8 cellular contexts compared by ENCODE assay signal in the genomic region with DNA sequence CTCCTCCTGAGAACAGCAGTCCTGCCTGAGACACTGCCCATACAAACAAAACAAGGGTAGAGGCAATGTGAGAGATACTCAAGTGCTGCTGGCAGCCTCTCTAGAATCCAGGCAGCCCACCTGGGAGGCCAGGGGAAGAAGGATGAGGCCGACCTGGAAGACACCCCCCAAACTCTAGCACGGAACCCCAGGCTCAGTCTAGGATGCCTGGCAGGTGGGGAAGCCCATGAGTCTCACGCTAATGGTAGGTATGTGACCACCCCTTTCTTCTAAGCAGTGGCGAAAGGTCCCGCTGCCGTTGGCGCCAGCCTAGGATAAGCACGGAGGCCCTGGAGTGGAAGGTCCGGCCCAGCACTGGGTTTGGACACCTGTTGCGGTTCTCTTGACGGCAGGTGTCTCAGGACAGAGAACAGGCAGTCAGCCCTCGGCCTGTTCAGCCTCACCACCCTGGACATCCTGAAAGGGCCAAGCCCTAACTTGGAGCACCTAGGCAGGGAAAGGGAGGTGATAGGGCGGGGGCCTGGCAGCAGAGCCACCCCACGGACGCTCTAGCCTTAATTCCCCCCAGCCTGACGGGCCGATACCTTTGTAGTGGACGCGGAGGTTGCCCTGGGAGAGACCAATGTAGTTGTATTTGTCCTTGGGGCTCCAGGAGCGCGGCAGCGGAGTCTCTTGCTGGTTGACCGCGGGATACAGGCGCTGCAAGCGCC. TPM values are rescaled to one million over a fixed set of nuclear protein-coding genes. Genes with fewer than 3 reads are reported as not detected.
DNase-seq lines count a peak whose midpoint lies in the region; ATAC-seq, FAIRE-seq and TF ChIP-seq lines count a peak whose summit lies in the region.

No MANE protein-coding gene starts in this region.

- H3K36me3 Mint-ChIP-seq in nephron (ENCODE audit: low read depth) = peaks cover 35% of the 10 kb centered on the region

- DNase-seq in Right ventricle myocardium inferior (ENCODE audit: missing footprints) = no peak
- no peak for DNase-seq in cardiac septum (ENCODE audit: low spot score)
- DNase-seq in OCI-LY7 (ENCODE audit: low spot score) = peak; percentile 38
- no peak for DNase-seq in endothelial cell of umbilical vein (ENCODE audit: low read depth, low spot score)
- no peak for DNase-seq in germinal center (ENCODE audit: low spot score)
- DNase-seq in stimulated activated naive CD4-positive, alpha-beta T cell (lab: John Stamatoyannopoulos, UW) = no peak

- BruUV-seq in OCI-LY7 (replicated peaks; lab: Mats Ljungman, UMichigan) = no TSS peak
- BruUV-seq in endothelial cell of umbilical vein (replicated peaks; lab: Mats Ljungman, UMichigan) = TSS peak; percentile 25

- TF ChIP-seq CTCF in OCI-LY7 (conservative IDR thresholded peaks at IDR 0.05; ENCODE audit: low read length) = no peak
- no peak for TF ChIP-seq CTCF in endothelial cell of umbilical vein (IDR thresholded peaks at IDR 0.05; ENCODE audit: extremely low read depth in 1 of 2, insufficient read depth in 1 of 2, low read depth in 1 of 2, low read length in 2 of 2)
- TF ChIP-seq CTCF in nephron (IDR thresholded peaks at IDR 0.05; ENCODE audit: unreplicated experiment in 3 of 3) = no peak

- H3K27ac Mint-ChIP-seq in nephron = peak overlapping the region; percentile 41 to 68 (median 42)

- CTCF ChIA-PET in OCI-LY7 (lab: Charles Lee; ENCODE audit: unreplicated experiment) = no interaction called here
- CTCF ChIA-PET in endothelial cell of umbilical vein (lab: Charles Lee) = interaction anchor here (0.8 to 3.1 kb wide), 15 partner anchors 8 to 325 kb away, joined by 3 to 48 read pairs (median 4); partner anchors contain the start of genes ATP6V0D1 and GFOD2

- no peaks in the 10 kb centered on the region for H3K9me2 ChIP-seq in OCI-LY7 (ENCODE audit: insufficient read depth, low read length)

- H3K79me2 ChIP-seq in OCI-LY7 (ENCODE audit: insufficient read depth, low read depth, low read length) = peaks cover 46% of the 10 kb centered on the region
- peaks cover 37% of the 10 kb centered on the region for H3K79me2 ChIP-seq in endothelial cell of umbilical vein (ENCODE audit: control insufficient read depth, insufficient read depth, low read length)

- intact Hi-C loops in Right ventricle myocardium inferior (cut with DNase I) (loop anchor here (2.0 to 5.0 kb wide), 4 partner anchors 41 to 284 kb away; partner anchors contain the start of genes CENPT, GFOD2 and NUTF2), cardiac septum (cut with DNase I) (loop anchor here (5.0 kb wide), 2 partner anchors 84 to 134 kb away; no protein-coding TSS in a partner anchor), OCI-LY7 (cut with micrococcal nuclease; ENCODE audit: unreplicated experiment) (loop anchor here (10.0 kb wide), 1 partner anchor 261 kb away; no protein-coding TSS in a partner anchor), endothelial cell of umbilical vein (cut with micrococcal nuclease) (loop anchor here (1.0 to 10.0 kb wide), 4 partner anchors 35 to 281 kb away; partner anchors contain the start of genes GFOD2 and RIPOR1)

- H4K20me1 ChIP-seq in OCI-LY7 (ENCODE audit: insufficient read depth, low read length) (no peaks in the 10 kb centered on the region), endothelial cell of umbilical vein (replicated peaks; ENCODE audit: control insufficient read depth, extremely low read depth, insufficient read depth, low read length) (no peaks in the 10 kb centered on the region)

- dilution Hi-C loops in endothelial cell of umbilical vein (cut with MboI; ENCODE audit: extremely low pct_ligation_motif_present, low sequenced_read_pairs) = no loop called here

- peak overlapping the region; percentile 80 for H3K4me3 ChIP-seq in OCI-LY7 (ENCODE audit: low read depth, low read length, poor library complexity, severe bottlenecking)
- peak overlapping the region; percentile 71 to 90 (median 81) for H3K4me3 ChIP-seq in endothelial cell of umbilical vein (replicated peaks in 1 of 3; ENCODE audit: insufficient read depth in 1 of 3, low read depth in 1 of 3, low read length in 3 of 3)

- H3K4me2 ChIP-seq in OCI-LY7 (ENCODE audit: low read length) = peak overlapping the region; percentile 72
- peak overlapping the region; percentile 66 for H3K4me2 ChIP-seq in endothelial cell of umbilical vein (ENCODE audit: insufficient read depth, low read length)

- no peaks in the 10 kb centered on the region for H3K9me1 ChIP-seq in endothelial cell of umbilical vein (replicated peaks; ENCODE audit: control insufficient read depth, extremely low read depth, insufficient read depth, low read length)

- no peaks in the 10 kb centered on the region for H3K9me3 Mint-ChIP-seq in nephron

- peak; percentile 50 for FAIRE-seq in endothelial cell of umbilical vein (lab: Jason Lieb, UNC)

- no peaks in the 10 kb centered on the region for H3K27me3 ChIP-seq in endothelial cell of umbilical vein (ENCODE audit: control insufficient read depth in 2 of 2, insufficient read depth in 2 of 2, low read length in 2 of 2)

- H3K27me3 Mint-ChIP-seq in nephron (ENCODE audit: low read depth) = no peaks in the 10 kb centered on the region

- H3K36me3 ChIP-seq in OCI-LY7 (ENCODE audit: insufficient read depth, low read length) (peaks cover 36% of the 10 kb centered on the region), endothelial cell of umbilical vein (ENCODE audit: control insufficient read depth in 2 of 2, extremely low read depth in 1 of 2, insufficient read depth in 2 of 2, low read length in 2 of 2) (peaks cover 0 to 9% of the 10 kb centered on the region in 2 experiments)

- ATAC-seq in Right ventricle myocardium inferior = peak; percentile 0
- ATAC-seq in HG02623 (IDR thresholded peaks at IDR 0.05; ENCODE audit: unreplicated experiment) = no peak

- POLR2A ChIA-PET in OCI-LY7 (lab: Charles Lee) (interaction anchor here (0.6 to 1.7 kb wide), 10 partner anchors 9 to 265 kb away, joined by 3 to 7 read pairs (median 3); partner anchors contain the start of genes GFOD2 and NUTF2), endothelial cell of umbilical vein (lab: Charles Lee) (interaction anchor here (0.6 to 2.7 kb wide), 8 partner anchors 11 to 234 kb away, joined by 3 to 7 read pairs (median 4); partner anchors contain the start of gene GFOD2)

- H3K4me3 Mint-ChIP-seq in nephron = peak overlapping the region; percentile 87 to 94 (median 90)

- H3K4me1 Mint-ChIP-seq in nephron = peaks cover 10% of the 10 kb centered on the region

- H3K4me1 ChIP-seq in OCI-LY7 (ENCODE audit: insufficient read depth, low read length, poor library complexity, severe bottlenecking) = peaks cover 51% of the 10 kb centered on the region
- H3K4me1 ChIP-seq in endothelial cell of umbilical vein (ENCODE audit: control insufficient read depth, extremely low read depth, insufficient read depth, low read length) = peaks cover 11% of the 10 kb centered on the region

- H3K9ac ChIP-seq in endothelial cell of umbilical vein (replicated peaks; ENCODE audit: extremely low read depth, insufficient read depth, low read length) = peak overlapping the region; percentile 89

- TF ChIP-seq POLR2A in endothelial cell of umbilical vein (IDR thresholded peaks at IDR 0.05; ENCODE audit: low read depth, low read length) = no peak

- H3K27ac ChIP-seq in OCI-LY7 (ENCODE audit: low read depth, low read length, poor library complexity, severe bottlenecking) (peak overlapping the region; percentile 29), endothelial cell of umbilical vein (ENCODE audit: insufficient read depth, low read depth, low read length) (peak overlapping the region; percentile 49)

- H2AFZ ChIP-seq in OCI-LY7 (ENCODE audit: low read length) = peak overlapping the region; percentile 12; the same call in 1 of the 2 replicates
- H2AFZ ChIP-seq in endothelial cell of umbilical vein (ENCODE audit: low read depth, low read length) = peak overlapping the region; percentile 64

- H3K9me3 ChIP-seq in OCI-LY7 (ENCODE audit: low read length) = no peaks in the 10 kb centered on the region
- no peaks in the 10 kb centered on the region for H3K9me3 ChIP-seq in endothelial cell of umbilical vein (replicated peaks; ENCODE audit: control insufficient read depth, insufficient read depth, low read length)

RNA-seq across cellular contexts. Expression of gene RANBP10, which starts 0.5 kb away (rescaled TPM):
- total RNA-seq in Right ventricle myocardium inferior = 11.1 TPM
- 16.4 TPM for total RNA-seq in cardiac septum
- total RNA-seq in OCI-LY7 (2014; rRNA removed; shearing (Covaris generic)) = 6.7 and 12.3 TPM in 2 replicates
- total RNA-seq in OCI-LY7 (2022) = 20.0 and 21.4 TPM in 2 replicates
- 20.6 and 25.6 TPM in 2 replicates for total RNA-seq in endothelial cell of umbilical vein
- 28.3 and 28.8 TPM in 2 replicates for polyA plus RNA-seq in endothelial cell of umbilical vein
- 16.6 and 17.2 TPM in 2 replicates for polyA plus RNA-seq in endothelial cell of umbilical vein (2011; cell fraction: cytosol; rRNA removed)
- 62.4 and 65.0 TPM in 2 replicates for polyA plus RNA-seq in endothelial cell of umbilical vein (2011; cell fraction: nucleus; rRNA removed)
- 15.2 and 15.6 TPM in 2 replicates for polyA plus RNA-seq in endothelial cell of umbilical vein (2012)
- polyA minus RNA-seq in endothelial cell of umbilical vein = 39.8 and 43.8 TPM in 2 replicates
- 7.4 TPM for polyA minus RNA-seq in endothelial cell of umbilical vein (2011; cell fraction: cytosol; rRNA and poly(A)+ RNA removed)
- 22.9 and 25.6 TPM in 2 replicates for polyA minus RNA-seq in endothelial cell of umbilical vein (2011; cell fraction: nucleus; rRNA and poly(A)+ RNA removed)

RNA-seq across cellular contexts. Expression of gene TSNAXIP1, which starts 0.8 kb away (rescaled TPM):
- total RNA-seq in Right ventricle myocardium inferior = 0.41 TPM
- total RNA-seq in cardiac septum = 0.51 TPM
- 0.28 and 0.76 TPM in 2 replicates for total RNA-seq in OCI-LY7 (2014; rRNA removed; shearing (Covaris generic))
- 0.68 and 0.91 TPM in 2 replicates for total RNA-seq in OCI-LY7 (2022)
- total RNA-seq in endothelial cell of umbilical vein = 0.95 and 1.0 TPM in 2 replicates
- 1.0 and 1.2 TPM in 2 replicates for polyA plus RNA-seq in endothelial cell of umbilical vein
- 0.32 and 0.79 TPM in 2 replicates for polyA plus RNA-seq in endothelial cell of umbilical vein (2011; cell fraction: cytosol; rRNA removed)
- 16.7 and 17.7 TPM in 2 replicates for polyA plus RNA-seq in endothelial cell of umbilical vein (2011; cell fraction: nucleus; rRNA removed)
- 0.79 and 0.88 TPM in 2 replicates for polyA plus RNA-seq in endothelial cell of umbilical vein (2012)
- polyA minus RNA-seq in endothelial cell of umbilical vein = 0.62 and 1.2 TPM in 2 replicates
- not detected for polyA minus RNA-seq in endothelial cell of umbilical vein (2011; cell fraction: cytosol; rRNA and poly(A)+ RNA removed)
- polyA minus RNA-seq in endothelial cell of umbilical vein (2011; cell fraction: nucleus; rRNA and poly(A)+ RNA removed) = 0.38 and 1.7 TPM in 2 replicates

RNA-seq across cellular contexts. Expression of gene THAP11, which starts 36.2 kb away (rescaled TPM):
- 32.3 TPM for total RNA-seq in Right ventricle myocardium inferior
- 23.0 TPM for total RNA-seq in cardiac septum
- 52.9 and 66.3 TPM in 2 replicates for total RNA-seq in OCI-LY7 (2014; rRNA removed; shearing (Covaris generic))
- 38.8 and 39.5 TPM in 2 replicates for total RNA-seq in OCI-LY7 (2022)
- 22.6 and 24.0 TPM in 2 replicates for total RNA-seq in endothelial cell of umbilical vein
- 25.9 and 27.5 TPM in 2 replicates for polyA plus RNA-seq in endothelial cell of umbilical vein
- polyA plus RNA-seq in endothelial cell of umbilical vein (2011; cell fraction: cytosol; rRNA removed) = 23.3 and 26.1 TPM in 2 replicates
- 9.1 and 9.6 TPM in 2 replicates for polyA plus RNA-seq in endothelial cell of umbilical vein (2011; cell fraction: nucleus; rRNA removed)
- polyA plus RNA-seq in endothelial cell of umbilical vein (2012) = 19.6 and 20.1 TPM in 2 replicates
- polyA minus RNA-seq in endothelial cell of umbilical vein = 17.4 and 21.1 TPM in 2 replicates
- 32.5 TPM for polyA minus RNA-seq in endothelial cell of umbilical vein (2011; cell fraction: cytosol; rRNA and poly(A)+ RNA removed)
- 3.2 and 4.6 TPM in 2 replicates for polyA minus RNA-seq in endothelial cell of umbilical vein (2011; cell fraction: nucleus; rRNA and poly(A)+ RNA removed)

RNA-seq across cellular contexts. Expression of gene NUTF2, which starts 40.9 kb away (rescaled TPM):
- total RNA-seq in Right ventricle myocardium inferior (86.6 TPM), cardiac septum (87.1 TPM), OCI-LY7 (2022) (143 and 144 TPM in 2 replicates), endothelial cell of umbilical vein (199 and 208 TPM in 2 replicates)
- 168 and 187 TPM in 2 replicates for total RNA-seq in OCI-LY7 (2014; rRNA removed; shearing (Covaris generic))
- polyA plus RNA-seq in endothelial cell of umbilical vein = 273 and 425 TPM in 2 replicates
- 422 and 462 TPM in 2 replicates for polyA plus RNA-seq in endothelial cell of umbilical vein (2011; cell fraction: cytosol; rRNA removed)
- 203 and 229 TPM in 2 replicates for polyA plus RNA-seq in endothelial cell of umbilical vein (2011; cell fraction: nucleus; rRNA removed)
- polyA plus RNA-seq in endothelial cell of umbilical vein (2012) = 317 and 338 TPM in 2 replicates
- 350 and 402 TPM in 2 replicates for polyA minus RNA-seq in endothelial cell of umbilical vein
- 183 TPM for polyA minus RNA-seq in endothelial cell of umbilical vein (2011; cell fraction: cytosol; rRNA and poly(A)+ RNA removed)
- polyA minus RNA-seq in endothelial cell of umbilical vein (2011; cell fraction: nucleus; rRNA and poly(A)+ RNA removed) = 67.7 and 85.7 TPM in 2 replicates

RNA-seq across cellular contexts. Expression of gene CENPT, which starts 41.6 kb away (rescaled TPM):
- total RNA-seq in Right ventricle myocardium inferior (21.3 TPM), cardiac septum (27.9 TPM), OCI-LY7 (2022) (48.9 and 55.4 TPM in 2 replicates), endothelial cell of umbilical vein (57.5 and 60.3 TPM in 2 replicates)
- total RNA-seq in OCI-LY7 (2014; rRNA removed; shearing (Covaris generic)) = 74.7 and 85.3 TPM in 2 replicates
- 61.3 and 70.3 TPM in 2 replicates for polyA plus RNA-seq in endothelial cell of umbilical vein
- 29.6 and 37.1 TPM in 2 replicates for polyA plus RNA-seq in endothelial cell of umbilical vein (2011; cell fraction: cytosol; rRNA removed)
- 432 and 495 TPM in 2 replicates for polyA plus RNA-seq in endothelial cell of umbilical vein (2011; cell fraction: nucleus; rRNA removed)
- 43.0 and 54.3 TPM in 2 replicates for polyA plus RNA-seq in endothelial cell of umbilical vein (2012)
- 28.7 and 40.5 TPM in 2 replicates for polyA minus RNA-seq in endothelial cell of umbilical vein
- polyA minus RNA-seq in endothelial cell of umbilical vein (2011; cell fraction: cytosol; rRNA and poly(A)+ RNA removed) = 19.8 TPM
- polyA minus RNA-seq in endothelial cell of umbilical vein (2011; cell fraction: nucleus; rRNA and poly(A)+ RNA removed) = 39.4 and 54.5 TPM in 2 replicates
